In the genomic region with DNA sequence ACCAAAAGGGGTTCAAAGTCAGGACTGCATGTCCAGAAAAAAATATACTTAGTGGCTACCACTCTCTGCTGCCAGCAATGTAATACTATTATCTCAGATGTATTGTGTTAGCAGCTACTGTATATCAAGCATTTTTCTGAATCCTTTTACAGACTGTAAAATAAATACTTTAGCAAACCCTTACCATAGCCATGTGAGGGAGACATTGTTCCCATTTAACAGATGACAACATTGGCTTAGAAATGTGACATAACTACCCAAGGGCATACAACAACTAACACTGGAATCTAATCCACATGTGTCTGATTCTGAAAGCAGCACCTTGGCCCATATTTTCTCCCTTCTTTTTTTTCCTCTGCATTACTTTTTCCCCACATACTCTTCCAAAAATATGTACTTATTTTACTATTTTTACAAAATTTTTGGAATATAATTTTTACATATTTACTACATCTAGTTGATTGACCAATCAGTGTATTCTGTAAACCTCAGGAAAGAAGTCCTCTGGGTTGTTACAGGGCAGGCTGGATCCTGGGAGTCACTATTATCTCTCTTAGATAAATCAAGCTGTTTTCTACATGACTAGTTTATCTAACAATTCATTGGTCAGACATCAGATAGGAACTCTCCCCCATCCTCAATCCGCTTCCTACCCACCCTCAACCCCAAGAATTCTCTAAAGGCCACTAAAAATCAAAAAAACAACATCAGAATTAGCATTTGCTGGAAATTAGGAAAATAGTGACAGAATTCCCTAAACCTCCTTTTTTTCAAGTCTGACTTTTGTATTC, we compare ENCODE assay signal across 13 cellular contexts.
DNase-seq lines count a peak whose midpoint lies in the region; ATAC-seq, FAIRE-seq and TF ChIP-seq lines count a peak whose summit lies in the region.
"Had no signal": no experiment of that assay in that cellular context is flagged by ENCODE, and none has a peak within 500 bp of the region (broad histone marks: within the 10 kb centered on the region; RNA-seq: fewer than 3 reads in every experiment).

No MANE protein-coding gene starts in this region.

- H3K36me3 Mint-ChIP-seq in activated CD4-positive, alpha-beta T cell treated with anti-CD3 and anti-CD28 coated beads, Interleukin-2, amount 10 ng/mL, durations not matched to agents 24 days and 14 days (ENCODE audit: low read depth): no peaks in the 10 kb centered on the region
- H3K36me3 Mint-ChIP-seq in osteocyte (ENCODE audit: unreplicated experiment): no peaks in the 10 kb centered on the region

- H3K27me3 Mint-ChIP-seq in activated CD4-positive, alpha-beta T cell treated with anti-CD3 and anti-CD28 coated beads, Interleukin-2, amount 10 ng/mL, durations not matched to agents 24 days and 14 days: no peaks in the 10 kb centered on the region
- no peaks in the 10 kb centered on the region for H3K27me3 Mint-ChIP-seq in osteocyte (ENCODE audit: unreplicated experiment)

- peak; percentile 68 for DNase-seq in activated CD4-positive, alpha-beta T cell treated with anti-CD3 and anti-CD28 coated beads, Interleukin-2, amount 10 ng/mL, durations not matched to agents 24 days and 14 days
- no peak for DNase-seq in activated CD4-positive, alpha-beta T cell treated with anti-CD3 and anti-CD28 coated beads, Interleukin-2, amount 50 U/mL, for 48 hours
- DNase-seq in bronchial epithelial cell (ENCODE audit: low read depth) (peak; percentile 29), osteocyte (ENCODE audit: extremely low spot score, unreplicated experiment) (no peak), DMS 273 (lab: John Stamatoyannopoulos, UW; ENCODE audit: unreplicated experiment) (no peak), hepatocyte (ENCODE audit: low spot score) (no peak)
- DNase-seq: activated CD8-positive, alpha-beta memory T cell treated with anti-CD3 and anti-CD28 coated beads, Interleukin-2, amount 50 U/mL, for 48 hours; KBM-7; left cardiac atrium; NCI-H526; transverse colon had no signal

- peaks cover 5% of the 10 kb centered on the region for H3K4me1 Mint-ChIP-seq in activated CD4-positive, alpha-beta T cell treated with anti-CD3 and anti-CD28 coated beads, Interleukin-2, amount 10 ng/mL, durations not matched to agents 24 days and 14 days
- H3K4me1 Mint-ChIP-seq in osteocyte (ENCODE audit: unreplicated experiment): peaks cover 43% of the 10 kb centered on the region

- no peak overlapping the region for H3K27ac Mint-ChIP-seq in activated CD4-positive, alpha-beta T cell treated with anti-CD3 and anti-CD28 coated beads, Interleukin-2, amount 10 ng/mL, durations not matched to agents 24 days and 14 days
- no peak overlapping the region for H3K27ac Mint-ChIP-seq in osteocyte (ENCODE audit: unreplicated experiment)

- no peaks in the 10 kb centered on the region for H3K79me2 ChIP-seq in hepatocyte

- H3K9me2 ChIP-seq in hepatocyte (replicated peaks; ENCODE audit: insufficient read depth): no peaks in the 10 kb centered on the region

- no peaks in the 10 kb centered on the region for H3K4me1 ChIP-seq in hepatocyte (ENCODE audit: insufficient read depth)
- H3K4me1 ChIP-seq: transverse colon had no signal

- no peak for FAIRE-seq in bronchial epithelial cell (lab: Jason Lieb, UNC)

- peak; percentile 58 for ATAC-seq in HG03520 (IDR thresholded peaks at IDR 0.05; ENCODE audit: unreplicated experiment)
- ATAC-seq in HG03196 (IDR thresholded peaks at IDR 0.05; ENCODE audit: unreplicated experiment): no peak

- no peak overlapping the region for H3K27ac ChIP-seq in hepatocyte
- H3K27ac ChIP-seq: transverse colon had no signal

- intact Hi-C loops in activated CD4-positive, alpha-beta T cell treated with anti-CD3 and anti-CD28 coated beads, Interleukin-2, amount 10 ng/mL, durations not matched to agents 24 days and 14 days (cut with micrococcal nuclease): loop anchor here (1.0 to 2.0 kb wide), 2 partner anchors 151 to 579 kb away; no protein-coding TSS in a partner anchor

- H4K20me1 ChIP-seq in hepatocyte (ENCODE audit: insufficient read depth, poor library complexity, severe bottlenecking): no peaks in the 10 kb centered on the region

- H3K9me3 Mint-ChIP-seq in activated CD4-positive, alpha-beta T cell treated with anti-CD3 and anti-CD28 coated beads, Interleukin-2, amount 10 ng/mL, durations not matched to agents 24 days and 14 days: no peaks in the 10 kb centered on the region
- no peaks in the 10 kb centered on the region for H3K9me3 Mint-ChIP-seq in osteocyte (ENCODE audit: unreplicated experiment)

- H3K4me3 Mint-ChIP-seq in activated CD4-positive, alpha-beta T cell treated with anti-CD3 and anti-CD28 coated beads, Interleukin-2, amount 10 ng/mL, durations not matched to agents 24 days and 14 days: no peak overlapping the region
- H3K4me3 Mint-ChIP-seq in osteocyte (ENCODE audit: unreplicated experiment): no peak overlapping the region

- H3K9me3 ChIP-seq in hepatocyte (ENCODE audit: low read depth): no peaks in the 10 kb centered on the region
- H3K9me3 ChIP-seq: transverse colon had no signal

- H3K27me3 ChIP-seq in bronchial epithelial cell (ENCODE audit: control insufficient read depth, insufficient read depth, low read length) (no peaks in the 10 kb centered on the region), hepatocyte (no peaks in the 10 kb centered on the region)
- H3K27me3 ChIP-seq: transverse colon had no signal

- H3K4me3 ChIP-seq in bronchial epithelial cell (ENCODE audit: low read depth, low read length) (no peak overlapping the region), hepatocyte (no peak overlapping the region)
- H3K4me3 ChIP-seq: transverse colon had no signal

- no peaks in the 10 kb centered on the region for H3K36me3 ChIP-seq in bronchial epithelial cell (ENCODE audit: control insufficient read depth, insufficient read depth, low read length)
- no peaks in the 10 kb centered on the region for H3K36me3 ChIP-seq in hepatocyte (replicated peaks; ENCODE audit: insufficient read depth, low read depth)
- H3K36me3 ChIP-seq: transverse colon had no signal

- no peak overlapping the region for H2AFZ ChIP-seq in hepatocyte

- TF ChIP-seq CTCF in bronchial epithelial cell (IDR thresholded peaks at IDR 0.05; ENCODE audit: insufficient read depth, low read length, severe bottlenecking) (no peak), osteocyte (IDR thresholded peaks at IDR 0.05) (peak; percentile 14), hepatocyte (IDR thresholded peaks at IDR 0.05; ENCODE audit: poor library complexity) (no peak)

- WGBS in hepatocyte (ENCODE audit: low lambda C conversion rate, missing lambda C conversion rate): 87% methylated on average over 1 of the region's 1 CpG

- no peak overlapping the region for H3K4me2 ChIP-seq in hepatocyte

Comparison
In these comparisons a context has a peak if more than half of its experiments do, and no peak if none do; other contexts are left out.
1. DNase-seq: peak in activated CD4-positive, alpha-beta T cell treated with anti-CD3 and anti-CD28 coated beads, Interleukin-2, amount 10 ng/mL, durations not matched to agents 24 days and 14 days (single experiment) and bronchial epithelial cell (single experiment); none in activated CD4-positive, alpha-beta T cell treated with anti-CD3 and anti-CD28 coated beads, Interleukin-2, amount 50 U/mL, for 48 hours (0 of 2), osteocyte (single experiment), DMS 273 (single experiment) and hepatocyte (single experiment).